In genomic region chr20:38872036-38872435, GRCh38 we compare ENCODE assay signal across 12 cellular contexts. TPM values are rescaled to one million over a fixed set of nuclear protein-coding genes. Genes with fewer than 3 reads are reported as not detected.
DNase-seq lines count a peak whose midpoint lies in the region; ATAC-seq and TF ChIP-seq lines count a peak whose summit lies in the region.
"Had no signal": no experiment of that assay in that cellular context is flagged by ENCODE, and none has a peak within 500 bp of the region (broad histone marks: within the 10 kb centered on the region; RNA-seq: fewer than 3 reads in every experiment).

No MANE protein-coding gene starts in this region.

- H3K27ac Mint-ChIP-seq in T-helper 1 cell treated with Interleukin-12 subunit alpha and Interleukin-12 subunit beta and Interleukin-4 antibody, amounts not matched to agents 30 μg/mL and 1 μg/mL, for 36 hours, result peak overlapping the region; percentile 89
- H3K27ac Mint-ChIP-seq: dendritic cell treated with granulocyte-macrophage colony-stimulating factor and Interleukin-4, amounts not matched to agents 40 ng/mL and 50 ng/mL, for 4 days had no signal

- H3K4me1 Mint-ChIP-seq in T-helper 1 cell treated with Interleukin-12 subunit alpha and Interleukin-12 subunit beta and Interleukin-4 antibody, amounts not matched to agents 30 μg/mL and 1 μg/mL, for 36 hours (ENCODE audit: low read depth), result peaks cover 66% of the 10 kb centered on the region

- peaks cover 12% of the 10 kb centered on the region for H3K4me1 ChIP-seq in NT2/D1 (ENCODE audit: insufficient read depth, insufficient read length)
- H3K4me1 ChIP-seq in parathyroid adenoma, result peaks cover 27% of the 10 kb centered on the region
- peaks cover 0 to 9% (median 0%) of the 10 kb centered on the region in 4 donors for H3K4me1 ChIP-seq in right lobe of liver
- H3K4me1 ChIP-seq: HAP-1 had no signal

- H3K27ac ChIP-seq in cingulate gyrus (ENCODE audit: low read depth, low read length) (peak overlapping the region; percentile 69), parathyroid adenoma (peak overlapping the region; percentile 52), right lobe of liver (no peak overlapping the region)

- H3K4me2 ChIP-seq in parathyroid adenoma (ENCODE audit: low read length), result no peak overlapping the region

- peak overlapping the region; percentile 76 for H3K4me3 Mint-ChIP-seq in T-helper 1 cell treated with Interleukin-12 subunit alpha and Interleukin-12 subunit beta and Interleukin-4 antibody, amounts not matched to agents 30 μg/mL and 1 μg/mL, for 36 hours
- H3K4me3 Mint-ChIP-seq: dendritic cell treated with granulocyte-macrophage colony-stimulating factor and Interleukin-4, amounts not matched to agents 40 ng/mL and 50 ng/mL, for 4 days had no signal

- H3K27me3 ChIP-seq in NT2/D1 (ENCODE audit: insufficient read depth, insufficient read length), result no peaks in the 10 kb centered on the region
- no peaks in the 10 kb centered on the region for H3K27me3 ChIP-seq in parathyroid adenoma (ENCODE audit: control insufficient read depth, insufficient read depth, low read length)
- no peaks in the 10 kb centered on the region for H3K27me3 ChIP-seq in right lobe of liver

- TF ChIP-seq POLR2A in right lobe of liver (IDR thresholded peaks at IDR 0.05), result no peak

- H3K79me2 ChIP-seq in parathyroid adenoma, result no peaks in the 10 kb centered on the region

- no peaks in the 10 kb centered on the region for H3K9me3 ChIP-seq in NT2/D1 (ENCODE audit: insufficient read depth, low read length)
- H3K9me3 ChIP-seq in parathyroid adenoma (ENCODE audit: control insufficient read depth, low read length), result no peaks in the 10 kb centered on the region
- H3K9me3 ChIP-seq in right lobe of liver, result no peaks in the 10 kb centered on the region
- H3K9me3 ChIP-seq: HAP-1 had no signal

- no peaks in the 10 kb centered on the region for H3K27me3 Mint-ChIP-seq in T-helper 1 cell treated with Interleukin-12 subunit alpha and Interleukin-12 subunit beta and Interleukin-4 antibody, amounts not matched to agents 30 μg/mL and 1 μg/mL, for 36 hours (ENCODE audit: low read depth)

- no peak for ATAC-seq in right lobe of liver

- no peak overlapping the region for H3K4me3 ChIP-seq in NT2/D1 (ENCODE audit: insufficient read length, low read depth)
- H3K4me3 ChIP-seq in parathyroid adenoma (ENCODE audit: low read depth, low read length), result no peak overlapping the region
- H3K4me3 ChIP-seq in right lobe of liver, result no peak overlapping the region
- H3K4me3 ChIP-seq: HAP-1 had no signal

- 65% methylated on average over 6 of the region's 7 CpGs for WGBS in right lobe of liver (ENCODE audit: insufficient coverage, low coverage, low lambda C conversion rate, missing lambda C conversion rate)

- peaks cover 25% of the 10 kb centered on the region for H3K36me3 Mint-ChIP-seq in T-helper 1 cell treated with Interleukin-12 subunit alpha and Interleukin-12 subunit beta and Interleukin-4 antibody, amounts not matched to agents 30 μg/mL and 1 μg/mL, for 36 hours (ENCODE audit: low read depth)

- peak overlapping the region; percentile 8 for H3K9ac ChIP-seq in NT2/D1 (ENCODE audit: insufficient read length, low read depth)
- no peak overlapping the region for H3K9ac ChIP-seq in parathyroid adenoma

- H3K9me3 Mint-ChIP-seq in T-helper 1 cell treated with Interleukin-12 subunit alpha and Interleukin-12 subunit beta and Interleukin-4 antibody, amounts not matched to agents 30 μg/mL and 1 μg/mL, for 36 hours, result no peaks in the 10 kb centered on the region
- H3K9me3 Mint-ChIP-seq: dendritic cell treated with granulocyte-macrophage colony-stimulating factor and Interleukin-4, amounts not matched to agents 40 ng/mL and 50 ng/mL, for 4 days had no signal

- intact Hi-C loops in right lobe of liver (cut with DNase I), result no loop called here

- DNase-seq in T-helper 1 cell (no peak), NT2/D1 (ENCODE audit: low read depth, low spot score) (no peak), NCI-H446 (lab: John Stamatoyannopoulos, UW) (no peak), hypothalamus (lab: John Stamatoyannopoulos, UW) (no peak), right lobe of liver (no peak)
- DNase-seq: GDM1, Kasumi-1 had no signal

- H2AFZ ChIP-seq in parathyroid adenoma, result peak overlapping the region; percentile 54

- no peak for TF ChIP-seq CTCF in parathyroid adenoma (IDR thresholded peaks at IDR 0.05)
- no peak for TF ChIP-seq CTCF in right lobe of liver (IDR thresholded peaks at IDR 0.05)

- H3K36me3 ChIP-seq in NT2/D1 (ENCODE audit: insufficient read depth, insufficient read length, low read length) (no peaks in the 10 kb centered on the region), parathyroid adenoma (ENCODE audit: control insufficient read depth, insufficient read depth, low read length) (no peaks in the 10 kb centered on the region), right lobe of liver (no peaks in the 10 kb centered on the region)
- H3K36me3 ChIP-seq: HAP-1 had no signal

RNA-seq across cellular contexts. Expression of gene FAM83D, which starts 54.2 kb away (rescaled TPM):
- 1 to 10 TPM in 4 of 6 experiments, under 1 TPM in 2; 0.83 to 3.3 (median 1.7) TPM for total RNA-seq in right lobe of liver

Comparison
In these comparisons a context has a peak if more than half of its experiments do, and no peak if none do; other contexts are left out.
1. H3K27ac ChIP-seq: peak in cingulate gyrus (single experiment) and parathyroid adenoma (single experiment); none in right lobe of liver (0 of 3).